In genomic region chr20:23116301-23117089, GRCh38 we compare ENCODE assay signal across 10 cellular contexts. TPM values are rescaled to one million over a fixed set of nuclear protein-coding genes. Genes with fewer than 3 reads are reported as not detected.
DNase-seq lines count a peak whose midpoint lies in the region; ATAC-seq, FAIRE-seq and TF ChIP-seq lines count a peak whose summit lies in the region.
"Had no signal": no experiment of that assay in that cellular context is flagged by ENCODE, and none has a peak within 500 bp of the region (broad histone marks: within the 10 kb centered on the region; RNA-seq: fewer than 3 reads in every experiment).

No MANE protein-coding gene starts in this region.

- intact Hi-C loops in kidney (cut with DNase I), result no loop called here

- H3K79me2 ChIP-seq in osteoblast (ENCODE audit: insufficient read depth, low read length), result no peaks in the 10 kb centered on the region

- ATAC-seq in GM21737 (IDR thresholded peaks at IDR 0.05; ENCODE audit: unreplicated experiment), result no peak

- no peak for FAIRE-seq in kidney (lab: Jason Lieb, UNC)

- H3K9me3 ChIP-seq in osteoblast (ENCODE audit: low read depth, low read length) (no peaks in the 10 kb centered on the region), kidney (ENCODE audit: control insufficient read depth in 1 of 2, low read length in 2 of 2) (no peaks in the 10 kb centered on the region)

- H3K4me1 ChIP-seq in osteoblast (ENCODE audit: insufficient read depth, low read length), result no peaks in the 10 kb centered on the region
- H3K4me1 ChIP-seq in kidney (ENCODE audit: control insufficient read depth in 1 of 2, insufficient read depth in 1 of 2, low read depth in 1 of 2, low read length in 2 of 2), result peaks cover 0 to 8% of the 10 kb centered on the region in 2 donors

- TF ChIP-seq CTCF in NB4 (IDR thresholded peaks at IDR 0.05; ENCODE audit: low read depth, low read length) (no peak), osteoblast (IDR thresholded peaks at IDR 0.05; ENCODE audit: extremely low read depth, low read depth, low read length) (no peak), kidney (IDR thresholded peaks at IDR 0.05; ENCODE audit: borderline replicate concordance, extremely low read depth, insufficient read depth) (no peak)

- H3K4me2 ChIP-seq in osteoblast (ENCODE audit: insufficient read depth, low read length), result no peak overlapping the region

- no peak for TF ChIP-seq POLR2A in NB4 (IDR thresholded peaks at IDR 0.05; ENCODE audit: extremely low read depth, insufficient read length)

- H3K4me3 ChIP-seq in NB4 (ENCODE audit: low read depth, low read length) (no peak overlapping the region), osteoblast (ENCODE audit: insufficient read depth, low read length) (no peak overlapping the region), kidney (ENCODE audit: low read length in 2 of 2) (no peak overlapping the region), H7 (ENCODE audit: insufficient read depth, low read depth, low read length) (no peak overlapping the region)

- H3K27ac ChIP-seq in osteoblast (ENCODE audit: low read depth, low read length), result no peak overlapping the region
- no peak overlapping the region for H3K27ac ChIP-seq in kidney (ENCODE audit: low read depth in 2 of 2, low read length in 2 of 2)

- peaks cover 2% of the 10 kb centered on the region for H3K27me3 ChIP-seq in osteoblast (ENCODE audit: insufficient read depth, low read length)
- no peaks in the 10 kb centered on the region for H3K27me3 ChIP-seq in H7 (ENCODE audit: control insufficient read depth, insufficient read depth, low read length)

- H2AFZ ChIP-seq in osteoblast (ENCODE audit: low read length), result no peak overlapping the region

- H4K20me1 ChIP-seq in osteoblast (ENCODE audit: insufficient read depth, low read length), result no peaks in the 10 kb centered on the region

- DNase-seq in GM03348 (ENCODE audit: low spot score) (peak; percentile 40), NB4 (ENCODE audit: low read depth) (peak; percentile 62), cerebellum (ENCODE audit: low spot score) (peak; percentile 78), osteoblast (ENCODE audit: insufficient read length, low spot score, missing footprints) (peak; percentile 68), kidney (no peak), H7 (no peak), GDM1 (lab: John Stamatoyannopoulos, UW) (no peak)
- DNase-seq: effector CD4-positive, alpha-beta T cell; NCI-H2171 had no signal

- H3K36me3 ChIP-seq in osteoblast (ENCODE audit: insufficient read depth, low read length), result no peaks in the 10 kb centered on the region
- H3K36me3 ChIP-seq in kidney (ENCODE audit: control insufficient read depth in 1 of 2, insufficient read depth in 2 of 2, low read length in 2 of 2), result no peaks in the 10 kb centered on the region
- H3K36me3 ChIP-seq in H7 (replicated peaks; ENCODE audit: control insufficient read depth, insufficient read depth, low read length), result no peaks in the 10 kb centered on the region

- H3K9ac ChIP-seq in kidney (ENCODE audit: low read length in 2 of 2), result no peak overlapping the region

RNA-seq across cellular contexts. Expression of gene CD93, which starts 30.4 kb away (rescaled TPM):
- total RNA-seq in cerebellum, result 15.9 TPM
- not detected in 2 replicates for total RNA-seq in osteoblast
- 104 TPM for total RNA-seq in kidney
- polyA plus RNA-seq in kidney (ENCODE audit: insufficient read depth, low read depth, low replicate concordance), result 9.9 TPM
- under 0.01 TPM in 1 of 2 replicates, not detected in the other for total RNA-seq in H7 (2014; rRNA removed; shearing (Covaris generic))

Comparison
In these comparisons a context has a peak if more than half of its experiments do, and no peak if none do; other contexts are left out.
1. DNase-seq: peak in GM03348 (single experiment), NB4 (single experiment), cerebellum (single experiment) and osteoblast (single experiment); none in kidney (single experiment), H7 (single experiment) and GDM1 (single experiment).
2. RNA of gene CD93, which starts 30.4 kb away (total RNA-seq): 104 TPM in kidney (single experiment) and 15.9 TPM in cerebellum (single experiment); not detected in osteoblast and under 0.01 TPM in H7; every median in the first group is over 10 times any median in the second.